In genomic region chr5:59760798-59761348, GRCh38 we compare ENCODE assay signal across 10 cellular contexts.
DNase-seq lines count a peak whose midpoint lies in the region; ATAC-seq, FAIRE-seq and TF ChIP-seq lines count a peak whose summit lies in the region.
"Had no signal": no experiment of that assay in that cellular context is flagged by ENCODE, and none has a peak within 500 bp of the region (broad histone marks: within the 10 kb centered on the region; RNA-seq: fewer than 3 reads in every experiment).

No MANE protein-coding gene starts in this region.

- H3K27me3 ChIP-seq in Panc1 (ENCODE audit: control insufficient read depth, insufficient read depth, low read length) (no peaks in the 10 kb centered on the region; the same call in 1 of the 2 replicates), prostate gland (replicated peaks; ENCODE audit: insufficient read depth) (no peaks in the 10 kb centered on the region), H7 (ENCODE audit: control insufficient read depth, insufficient read depth, low read length) (no peaks in the 10 kb centered on the region)

- TF ChIP-seq CTCF in D721Med (IDR thresholded peaks at IDR 0.05; ENCODE audit: insufficient read depth, missing control alignments), result no peak
- no peak for TF ChIP-seq CTCF in Panc1 (IDR thresholded peaks at IDR 0.05)
- no peak for TF ChIP-seq CTCF in foreskin fibroblast (IDR thresholded peaks at IDR 0.05; ENCODE audit: low read depth, low read length)
- no peak for TF ChIP-seq CTCF in prostate gland (IDR thresholded peaks at IDR 0.05)
- TF ChIP-seq CTCF in lower leg skin (IDR thresholded peaks at IDR 0.05), result no peak

- H3K4me1 ChIP-seq in Panc1 (ENCODE audit: control insufficient read depth, insufficient read depth, low read length) (no peaks in the 10 kb centered on the region), prostate gland (replicated peaks) (peaks cover 6% of the 10 kb centered on the region)

- H3K36me3 ChIP-seq in Panc1 (ENCODE audit: control insufficient read depth, insufficient read depth, low read length) (no peaks in the 10 kb centered on the region), prostate gland (no peaks in the 10 kb centered on the region), H7 (replicated peaks; ENCODE audit: control insufficient read depth, insufficient read depth, low read length) (no peaks in the 10 kb centered on the region)

- POLR2A ChIA-PET in Panc1 (lab: Charles Lee), result no interaction called here

- no peak overlapping the region for H3K4me3 ChIP-seq in Panc1 (ENCODE audit: low read depth in 2 of 2, low read length in 2 of 2)
- H3K4me3 ChIP-seq in foreskin fibroblast (ENCODE audit: low read depth in 1 of 2, low read length in 2 of 2), result no peak overlapping the region
- no peak overlapping the region for H3K4me3 ChIP-seq in prostate gland
- H3K4me3 ChIP-seq in H7 (ENCODE audit: insufficient read depth, low read depth, low read length), result no peak overlapping the region
- H3K4me3 ChIP-seq in lower leg skin (ENCODE audit: low read depth, poor library complexity, severe bottlenecking), result no peak overlapping the region

- no TSS peak for BruUV-seq in Panc1 (replicated peaks; lab: Mats Ljungman, UMichigan)

- TF ChIP-seq POLR2A in prostate gland (IDR thresholded peaks at IDR 0.05) (no peak), lower leg skin (IDR thresholded peaks at IDR 0.05) (no peak)

- ATAC-seq in Panc1, result no peak
- ATAC-seq: naive thymus-derived CD8-positive, alpha-beta T cell had no signal

- H3K9me3 ChIP-seq in Panc1 (ENCODE audit: control insufficient read depth, insufficient read depth, low read depth, low read length) (no peaks in the 10 kb centered on the region), prostate gland (no peaks in the 10 kb centered on the region)

- intact Hi-C loops in Panc1 (cut with micrococcal nuclease; ENCODE audit: unreplicated experiment), result no loop called here
- intact Hi-C loops in prostate gland (cut with DNase I), result no loop called here
- intact Hi-C loops in lower leg skin (cut with DNase I; ENCODE audit: low total_unique reads), result no loop called here

- H3K27ac ChIP-seq in Panc1 (ENCODE audit: low read length) (no peak overlapping the region), prostate gland (no peak overlapping the region)

- in situ Hi-C loops in Panc1 (cut with HindIII; ENCODE audit: low pct_unique_long_range_greater_than_20kb, low sequenced_read_pairs), result no loop called here

- DNase-seq in D721Med (ENCODE audit: insufficient read length, low spot score) (no peak), H4 (ENCODE audit: low spot score) (peak; percentile 44), Panc1 (ENCODE audit: low read depth, low spot score) (peak; percentile 73), foreskin fibroblast (peak; percentile 80 to 87), germinal center (ENCODE audit: low spot score) (no peak), prostate gland (ENCODE audit: low spot score) (no peak), H7 (no peak), lower leg skin (ENCODE audit: low spot score in 2 of 2) (no peak)
- DNase-seq: naive thymus-derived CD8-positive, alpha-beta T cell; NCI-H446 had no signal

- WGBS in prostate gland, result 39% methylated on average over 2 of the region's 2 CpGs
- 44 to 53% methylated on average over 2 of the region's 2 CpGs for WGBS in lower leg skin, 2 donors

- CTCF ChIA-PET in Panc1 (lab: Charles Lee), result no interaction called here

- peak; percentile 48 for FAIRE-seq in D721Med (lab: Jason Lieb, UNC)

Comparison
In these comparisons a context has a peak if more than half of its experiments do, and no peak if none do; other contexts are left out.
1. DNase-seq: peak in H4 (single experiment), Panc1 (single experiment) and foreskin fibroblast (2 of 2); none in D721Med (single experiment), germinal center (single experiment), prostate gland (single experiment), H7 (single experiment) and lower leg skin (0 of 2).